10 cellular contexts compared by ENCODE assay signal in the genomic region with DNA sequence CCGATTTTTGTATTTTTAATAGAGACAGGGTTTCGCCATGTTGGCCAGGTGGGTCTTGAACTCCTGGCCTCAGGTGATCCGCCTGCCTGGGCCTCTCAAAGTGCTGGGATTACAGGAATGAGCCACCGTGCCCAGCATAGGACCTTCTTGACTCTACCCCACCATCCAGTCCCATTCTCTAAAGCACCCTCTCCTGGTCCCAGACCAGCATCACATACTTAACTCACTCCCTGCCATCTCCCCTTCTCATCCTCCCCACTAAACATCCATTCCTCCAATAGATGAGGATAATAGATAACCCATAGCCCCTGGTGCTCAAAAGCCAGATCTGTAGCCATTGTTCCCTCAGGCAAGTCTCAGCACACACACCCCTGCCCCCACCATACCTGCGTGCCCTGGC. TPM values are rescaled to one million over a fixed set of nuclear protein-coding genes. Genes with fewer than 3 reads are reported as not detected.
DNase-seq lines count a peak whose midpoint lies in the region; ATAC-seq and TF ChIP-seq lines count a peak whose summit lies in the region.
"Had no signal": no experiment of that assay in that cellular context is flagged by ENCODE, and none has a peak within 500 bp of the region (broad histone marks: within the 10 kb centered on the region; RNA-seq: fewer than 3 reads in every experiment).

No MANE protein-coding gene starts in this region.

- H3K4me3 Mint-ChIP-seq in stimulated activated naive CD8-positive, alpha-beta T cell treated with anti-CD3 and anti-CD28 coated beads, Interleukin-15, Interleukin-2, amounts not matched to agents 100 ng/mL and 50 ng/mL, for 24 hours = peak overlapping the region; percentile 85
- H3K4me3 Mint-ChIP-seq in activated B cell treated with CpG ODN at 0.5 μM for 24 hours = peak overlapping the region; percentile 26

- H3K9me3 ChIP-seq in thyroid gland = no peaks in the 10 kb centered on the region
- H3K9me3 ChIP-seq in suprapubic skin = no peaks in the 10 kb centered on the region
- H3K9me3 ChIP-seq: stomach had no signal

- TF ChIP-seq POLR2A in thyroid gland (IDR thresholded peaks at IDR 0.05) (no peak), suprapubic skin (IDR thresholded peaks at IDR 0.05) (no peak)

- peaks cover 33% of the 10 kb centered on the region for H3K4me1 Mint-ChIP-seq in stimulated activated naive CD8-positive, alpha-beta T cell treated with anti-CD3 and anti-CD28 coated beads, Interleukin-15, Interleukin-2, amounts not matched to agents 100 ng/mL and 50 ng/mL, for 24 hours (ENCODE audit: low read depth)
- H3K4me1 Mint-ChIP-seq in activated B cell treated with CpG ODN at 0.5 μM for 24 hours = peaks cover 34% of the 10 kb centered on the region

- TF ChIP-seq CTCF in activated B cell treated with CpG ODN at 0.5 μM for 24 hours (IDR thresholded peaks at IDR 0.05) (no peak), foreskin fibroblast (IDR thresholded peaks at IDR 0.05; ENCODE audit: low read depth, low read length) (no peak), thyroid gland (IDR thresholded peaks at IDR 0.05) (no peak), suprapubic skin (IDR thresholded peaks at IDR 0.05) (no peak)

- no peak for TF ChIP-seq EP300 in suprapubic skin (IDR thresholded peaks at IDR 0.05)

- H3K9me3 Mint-ChIP-seq in stimulated activated naive CD8-positive, alpha-beta T cell treated with anti-CD3 and anti-CD28 coated beads, Interleukin-15, Interleukin-2, amounts not matched to agents 100 ng/mL and 50 ng/mL, for 24 hours = no peaks in the 10 kb centered on the region
- no peaks in the 10 kb centered on the region for H3K9me3 Mint-ChIP-seq in activated B cell treated with CpG ODN at 0.5 μM for 24 hours

- intact Hi-C loops in activated B cell treated with CpG ODN at 0.5 μM for 24 hours (cut with micrococcal nuclease) (loop anchor here (10.0 kb wide), 1 partner anchor 802 kb away; the partner anchor contains the start of genes LAMTOR2 and UBQLN4), thyroid gland (cut with DNase I) (loop anchor here (5.0 kb wide), 1 partner anchor 339 kb away; no protein-coding TSS in a partner anchor)

- peak overlapping the region; percentile 72 for H3K27ac Mint-ChIP-seq in stimulated activated naive CD8-positive, alpha-beta T cell treated with anti-CD3 and anti-CD28 coated beads, Interleukin-15, Interleukin-2, amounts not matched to agents 100 ng/mL and 50 ng/mL, for 24 hours
- no peak overlapping the region for H3K27ac Mint-ChIP-seq in activated B cell treated with CpG ODN at 0.5 μM for 24 hours

- POLR2A ChIA-PET in activated B cell treated with CpG ODN at 0.5 μM for 24 hours (lab: Charles Lee) = interaction anchor here (5.4 kb wide), 1 partner anchor 8 kb away, joined by 30 read pairs; the partner anchor contains the start of gene SCAMP3

- DNase-seq in stimulated activated naive CD8-positive, alpha-beta T cell treated with anti-CD3 and anti-CD28 coated beads, Interleukin-15, Interleukin-2, amounts not matched to agents 100 U/mL and 50 U/mL, for 24 hours = no peak
- DNase-seq in activated B cell treated with CpG ODN at 0.5 μM for 24 hours = no peak
- DNase-seq in foreskin fibroblast = no peak
- DNase-seq in thyroid gland = no peak
- DNase-seq in NCI-H1694 (lab: John Stamatoyannopoulos, UW) = no peak
- DNase-seq in suprapubic skin (ENCODE audit: low spot score in 2 of 2) = no peak
- DNase-seq: hippocampal formation, stomach had no signal

- H3K4me3 ChIP-seq in foreskin fibroblast (ENCODE audit: low read depth in 1 of 2, low read length in 2 of 2) = peak overlapping the region; percentile 74 to 79
- H3K4me3 ChIP-seq in thyroid gland (replicated peaks in 1 of 3) = no peak overlapping the region
- no peak overlapping the region for H3K4me3 ChIP-seq in suprapubic skin

- H3K27ac ChIP-seq in thyroid gland (no peak overlapping the region), suprapubic skin (no peak overlapping the region)

- CTCF ChIA-PET in activated B cell treated with CpG ODN at 0.5 μM for 24 hours (lab: Charles Lee) = no interaction called here

- ATAC-seq in stimulated activated naive CD8-positive, alpha-beta T cell treated with anti-CD3 and anti-CD28 coated beads, Interleukin-15, Interleukin-2, amounts not matched to agents 100 U/mL and 50 U/mL, for 24 hours = no peak
- ATAC-seq in activated B cell treated with CpG ODN at 0.5 μM for 24 hours (ENCODE audit: low read depth) = no peak
- ATAC-seq in GM19397 (IDR thresholded peaks at IDR 0.05; ENCODE audit: unreplicated experiment) = no peak

- no peaks in the 10 kb centered on the region for H3K27me3 Mint-ChIP-seq in stimulated activated naive CD8-positive, alpha-beta T cell treated with anti-CD3 and anti-CD28 coated beads, Interleukin-15, Interleukin-2, amounts not matched to agents 100 ng/mL and 50 ng/mL, for 24 hours
- H3K27me3 Mint-ChIP-seq in activated B cell treated with CpG ODN at 0.5 μM for 24 hours = no peaks in the 10 kb centered on the region

- H3K27me3 ChIP-seq in thyroid gland (no peaks in the 10 kb centered on the region), suprapubic skin (no peaks in the 10 kb centered on the region)
- H3K27me3 ChIP-seq: stomach had no signal

- H3K4me1 ChIP-seq in thyroid gland = peaks cover 14 to 29% of the 10 kb centered on the region in 2 donors
- H3K4me1 ChIP-seq in suprapubic skin = peaks cover 50% of the 10 kb centered on the region

- peaks cover 0 to 3% of the 10 kb centered on the region in 2 donors for H3K36me3 ChIP-seq in thyroid gland
- peaks cover 9% of the 10 kb centered on the region for H3K36me3 ChIP-seq in suprapubic skin

- H3K36me3 Mint-ChIP-seq in stimulated activated naive CD8-positive, alpha-beta T cell treated with anti-CD3 and anti-CD28 coated beads, Interleukin-15, Interleukin-2, amounts not matched to agents 100 ng/mL and 50 ng/mL, for 24 hours (ENCODE audit: low read depth) = peaks cover 15% of the 10 kb centered on the region
- peaks cover 23% of the 10 kb centered on the region for H3K36me3 Mint-ChIP-seq in activated B cell treated with CpG ODN at 0.5 μM for 24 hours (ENCODE audit: low read depth)

- 90% methylated on average over 5 of the region's 5 CpGs for WGBS in thyroid gland, 2 donors
- 86% methylated on average over 5 of the region's 5 CpGs for WGBS in suprapubic skin

RNA-seq across cellular contexts. Expression of gene ENTREP3, which starts 2.1 kb away (rescaled TPM):
- total RNA-seq in activated B cell treated with CpG ODN at 0.5 μM for 24 hours (13.7 and 14.8 TPM in 2 replicates), thyroid gland (10 to 100 TPM in 1 of 4 donors, 1 to 10 TPM in 3; 5.6 to 12.0 (median 7.8) TPM), suprapubic skin (10 to 100 TPM; 23.6 to 32.1 (median 25.7) TPM)

RNA-seq across cellular contexts. Expression of gene SCAMP3, which starts 9.0 kb away (rescaled TPM):
- 71.8 and 78.6 TPM in 2 replicates for total RNA-seq in activated B cell treated with CpG ODN at 0.5 μM for 24 hours
- 10 to 100 TPM; 51.9 to 73.5 (median 62.7) TPM for total RNA-seq in thyroid gland
- 10 to 100 TPM; 45.1 to 73.3 (median 67.6) TPM for total RNA-seq in suprapubic skin

RNA-seq across cellular contexts. Expression of gene CLK2, which starts 20.1 kb away (rescaled TPM):
- total RNA-seq in activated B cell treated with CpG ODN at 0.5 μM for 24 hours = 109 and 112 TPM in 2 replicates
- total RNA-seq in thyroid gland = 10 to 100 TPM; 40.0 to 61.6 (median 56.2) TPM
- 10 to 100 TPM; 27.6 to 72.3 (median 36.2) TPM for total RNA-seq in suprapubic skin

RNA-seq across cellular contexts. Expression of gene HCN3, which starts 24.1 kb away (rescaled TPM):
- total RNA-seq in activated B cell treated with CpG ODN at 0.5 μM for 24 hours (2.7 TPM in 2 replicates), thyroid gland (1 to 10 TPM; 1.5 to 2.9 (median 2.2) TPM), suprapubic skin (10 to 100 TPM in 3 of 4 donors, 1 to 10 TPM in 1; 6.6 to 12.8 (median 10.4) TPM)

RNA-seq across cellular contexts. Expression of gene MTX1, which starts 44.7 kb away (rescaled TPM):
- total RNA-seq in activated B cell treated with CpG ODN at 0.5 μM for 24 hours (36.7 and 38.2 TPM in 2 replicates), thyroid gland (10 to 100 TPM; 37.9 to 75.5 (median 52.1) TPM), suprapubic skin (10 to 100 TPM; 19.8 to 51.7 (median 36.9) TPM)

Comparison
In these comparisons a context has a peak if more than half of its experiments do, and no peak if none do; other contexts are left out.
1. H3K4me3 ChIP-seq: peak in foreskin fibroblast (2 of 2); none in thyroid gland (0 of 3) and suprapubic skin (single experiment).